ENCODE assay signal across 14 cellular contexts in the genomic region with DNA sequence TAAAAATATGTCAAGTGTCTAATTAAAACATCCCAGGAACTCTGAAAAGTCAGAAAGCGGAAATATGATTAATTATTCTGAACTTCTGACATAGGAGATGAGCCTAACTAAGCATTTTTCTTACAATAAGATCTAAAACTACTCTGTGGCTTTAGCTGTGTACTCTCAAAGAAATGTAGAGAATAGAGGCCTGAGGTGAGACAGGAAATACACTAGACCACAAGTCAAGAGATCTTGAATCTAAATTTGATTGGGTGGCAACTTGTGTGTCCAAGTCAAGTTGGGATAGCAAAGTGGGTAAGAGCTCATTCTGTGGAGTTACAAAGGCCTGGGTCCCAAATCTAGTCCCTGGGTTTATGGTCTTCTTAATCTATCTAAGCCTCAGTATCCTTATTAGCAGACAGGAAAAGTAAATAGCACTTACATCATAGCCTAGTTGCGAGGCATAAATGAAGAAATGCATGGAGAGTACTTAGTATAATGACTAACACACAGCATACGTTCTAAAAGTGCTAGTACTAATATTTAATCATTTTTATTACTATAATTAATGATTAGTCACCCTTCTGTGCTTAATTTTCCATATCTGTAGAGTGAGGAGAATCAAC. TPM values are rescaled to one million over a fixed set of nuclear protein-coding genes. Genes with fewer than 3 reads are reported as not detected.
DNase-seq lines count a peak whose midpoint lies in the region; ATAC-seq, FAIRE-seq and TF ChIP-seq lines count a peak whose summit lies in the region.
"Had no signal": no experiment of that assay in that cellular context is flagged by ENCODE, and none has a peak within 500 bp of the region (broad histone marks: within the 10 kb centered on the region; RNA-seq: fewer than 3 reads in every experiment).

No MANE protein-coding gene starts in this region.

- FAIRE-seq in GM12892 (lab: Jason Lieb, UNC) (peak; percentile 57), urothelium cell line (lab: Jason Lieb, UNC) (no peak)
- FAIRE-seq: G401.6 had no signal

- ATAC-seq in GM21786 (IDR thresholded peaks at IDR 0.05; ENCODE audit: unreplicated experiment) (peak; percentile 62), natural killer cell (peak; percentile 78 to 90 (median 83)), HG03521 (IDR thresholded peaks at IDR 0.05; ENCODE audit: unreplicated experiment) (no peak), HG02623 (IDR thresholded peaks at IDR 0.05; ENCODE audit: unreplicated experiment) (no peak)
- ATAC-seq: right lobe of liver had no signal

- peak overlapping the region; percentile 76 for H3K27ac Mint-ChIP-seq in T-helper 2 cell treated with Interferon-gamma antibody and Interleukin-4, amounts not matched to agents 5 μg/mL and 100 μg/mL, for 36 hours
- H3K27ac Mint-ChIP-seq in natural killer cell: peak overlapping the region; percentile 83 to 87

- no peak for TF ChIP-seq POLR2A in GM12892 (IDR thresholded peaks at IDR 0.05; ENCODE audit: low read depth, low read length)

- H3K27me3 Mint-ChIP-seq in T-helper 2 cell treated with Interferon-gamma antibody and Interleukin-4, amounts not matched to agents 5 μg/mL and 100 μg/mL, for 36 hours (ENCODE audit: low read depth): no peaks in the 10 kb centered on the region
- no peaks in the 10 kb centered on the region for H3K27me3 Mint-ChIP-seq in natural killer cell (ENCODE audit: low read depth in 2 of 2)

- DNase-seq in GM12892 (ENCODE audit: insufficient read length) (no peak), natural killer cell (no peak), urothelium cell line (ENCODE audit: low spot score) (no peak)
- no peak for DNase-seq in T-helper 2 cell treated with Interferon-gamma antibody and Interleukin-4, amounts not matched to agents 5 μg/mL and 100 μg/mL, for 36 hours (ENCODE audit: low spot score)
- DNase-seq: lower lobe of right lung, NCI-H2029, NCI-H748 treated with DMSO at 0.1 percent for 48 hours, right lobe of liver had no signal

- H3K4me3 Mint-ChIP-seq in T-helper 2 cell treated with Interferon-gamma antibody and Interleukin-4, amounts not matched to agents 5 μg/mL and 100 μg/mL, for 36 hours: peak overlapping the region; percentile 59
- peak overlapping the region; percentile 29 for H3K4me3 Mint-ChIP-seq in natural killer cell
- H3K4me3 Mint-ChIP-seq: CD14-positive monocyte, neural crest cell had no signal

- no peak for TF ChIP-seq CTCF in natural killer cell (IDR thresholded peaks at IDR 0.05)

- no peaks in the 10 kb centered on the region for H3K36me3 Mint-ChIP-seq in T-helper 2 cell treated with Interferon-gamma antibody and Interleukin-4, amounts not matched to agents 5 μg/mL and 100 μg/mL, for 36 hours (ENCODE audit: low read depth)
- no peaks in the 10 kb centered on the region for H3K36me3 Mint-ChIP-seq in natural killer cell
- H3K36me3 Mint-ChIP-seq: CD14-positive monocyte had no signal

- no peaks in the 10 kb centered on the region for H3K9me3 Mint-ChIP-seq in T-helper 2 cell treated with Interferon-gamma antibody and Interleukin-4, amounts not matched to agents 5 μg/mL and 100 μg/mL, for 36 hours
- H3K9me3 Mint-ChIP-seq in natural killer cell: no peaks in the 10 kb centered on the region
- H3K9me3 Mint-ChIP-seq: CD14-positive monocyte, neural crest cell had no signal

- intact Hi-C loops in natural killer cell (cut with micrococcal nuclease): no loop called here

- H3K4me1 Mint-ChIP-seq in T-helper 2 cell treated with Interferon-gamma antibody and Interleukin-4, amounts not matched to agents 5 μg/mL and 100 μg/mL, for 36 hours (ENCODE audit: low read depth): peaks cover 54% of the 10 kb centered on the region
- H3K4me1 Mint-ChIP-seq in natural killer cell: peaks cover 30 to 39% of the 10 kb centered on the region in 2 donors

RNA-seq across cellular contexts. Expression of a gene that starts 9.4 kb away (rescaled TPM):
- 0.68 TPM for polyA plus RNA-seq in GM12892 (2012; ENCODE audit: missing spikeins)
- total RNA-seq in natural killer cell: under 1 TPM; 0.32 to 0.95 (median 0.40) TPM
- polyA plus RNA-seq: CD14-positive monocyte had no signal

RNA-seq across cellular contexts. Expression of a gene that starts 20.3 kb away (rescaled TPM):
- 1,187 TPM for polyA plus RNA-seq in GM12892 (2012; ENCODE audit: missing spikeins)
- 1,000 to 10,000 TPM; 1,088 to 1,116 (median 1,113) TPM for total RNA-seq in natural killer cell

Comparison
In these comparisons a context has a peak if more than half of its experiments do, and no peak if none do; other contexts are left out.
1. ATAC-seq: peak in GM21786 (single experiment) and natural killer cell (3 of 3); none in HG03521 (single experiment) and HG02623 (single experiment).